Comparison of ENCODE assay signal across 11 cellular contexts in the genomic region with DNA sequence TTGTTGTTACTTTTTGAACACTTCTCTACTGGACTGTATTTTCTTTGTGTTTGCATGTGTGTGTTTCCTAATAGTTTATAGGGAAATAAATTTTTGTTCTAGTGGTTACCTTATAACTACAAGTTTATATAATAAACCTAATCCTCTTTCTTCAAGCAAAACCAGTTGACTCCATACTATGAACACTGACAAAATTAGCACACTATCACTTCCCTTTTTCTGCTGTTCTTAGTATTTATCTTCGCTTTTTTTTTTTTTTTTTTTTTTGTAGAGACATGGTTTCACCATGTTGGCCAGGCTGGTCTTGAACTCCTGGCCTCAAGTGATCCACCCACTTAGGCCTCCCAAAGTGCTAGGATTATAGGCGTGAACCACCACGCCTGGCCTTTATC. TPM values are rescaled to one million over a fixed set of nuclear protein-coding genes. Genes with fewer than 3 reads are reported as not detected.
DNase-seq lines count a peak whose midpoint lies in the region; ATAC-seq and TF ChIP-seq lines count a peak whose summit lies in the region.
"Had no signal": no experiment of that assay in that cellular context is flagged by ENCODE, and none has a peak within 500 bp of the region (broad histone marks: within the 10 kb centered on the region; RNA-seq: fewer than 3 reads in every experiment).

No MANE protein-coding gene starts in this region.

- no peak overlapping the region for H2AK5ac ChIP-seq in IMR-90 (ENCODE audit: low read depth, low read length)

- no peaks in the 10 kb centered on the region for H3K36me3 ChIP-seq in IMR-90 (ENCODE audit: control insufficient read depth, insufficient read depth, low read length)
- H3K36me3 ChIP-seq in thoracic aorta: no peaks in the 10 kb centered on the region

- POLR2A ChIA-PET in IMR-90 (lab: Charles Lee; ENCODE audit: unreplicated experiment): interaction anchor here (0.6 kb wide), 1 partner anchor 37 kb away, joined by 4 read pairs; no protein-coding TSS in a partner anchor

- H3K36me3 Mint-ChIP-seq in brain: no peaks in the 10 kb centered on the region

- H4K20me1 ChIP-seq in IMR-90 (ENCODE audit: insufficient read depth, low read length): no peaks in the 10 kb centered on the region

- no peak for TF ChIP-seq RAD21 in IMR-90 (IDR thresholded peaks at IDR 0.05; ENCODE audit: low read length)

- peak overlapping the region; percentile 52 to 87; a peak in 2 of 4 replicates for H4K8ac ChIP-seq in IMR-90 (ENCODE audit: low read depth in 2 of 2, low read length in 2 of 2)

- peak; percentile 20 for ATAC-seq in Right ventricle myocardium inferior
- ATAC-seq in left ventricle myocardium superior: no peak
- no peak for ATAC-seq in IMR-90 (ENCODE audit: low read depth)
- no peak for ATAC-seq in thoracic aorta (ENCODE audit: insufficient number of reproducible peaks, low FRiP score, low read depth)

- no peak overlapping the region for H3K18ac ChIP-seq in IMR-90 (ENCODE audit: low read depth, low read length)

- H3K4ac ChIP-seq in IMR-90 (ENCODE audit: low read depth, low read length): no peak overlapping the region

- peak overlapping the region; percentile 25; the same call in 1 of the 2 replicates for H3K27ac ChIP-seq in IMR-90 (ENCODE audit: insufficient read depth, low read length)
- H3K27ac ChIP-seq in thoracic aorta: peak overlapping the region; percentile 39 to 58
- H3K27ac ChIP-seq: C4-2B had no signal

- H3K27me3 ChIP-seq in IMR-90 (ENCODE audit: control insufficient read depth, insufficient read depth, low read length) (no peaks in the 10 kb centered on the region), thoracic aorta (replicated peaks; ENCODE audit: insufficient read depth) (no peaks in the 10 kb centered on the region)

- no peak overlapping the region for H3K56ac ChIP-seq in IMR-90 (ENCODE audit: extremely low read depth, insufficient read depth, low read length)

- CTCF ChIA-PET in IMR-90 (lab: Yijun Ruan, JAX): no interaction called here

- H3K27me3 Mint-ChIP-seq in brain: peaks cover 8% of the 10 kb centered on the region

- H2AK9ac ChIP-seq in IMR-90 (replicated peaks; ENCODE audit: low read depth, low read length, poor library complexity): no peak overlapping the region

- DNase-seq in Right ventricle myocardium inferior (ENCODE audit: missing footprints): no peak
- no peak for DNase-seq in left ventricle myocardium superior
- no peak for DNase-seq in IMR-90
- DNase-seq in thoracic aorta (ENCODE audit: low spot score): no peak
- no peak for DNase-seq in ureter (ENCODE audit: low spot score)
- no peak for DNase-seq in stimulated activated naive CD4-positive, alpha-beta T cell (lab: John Stamatoyannopoulos, UW)
- DNase-seq in NCI-H226: no peak

- no peak overlapping the region for H3K4me3 Mint-ChIP-seq in brain

- dilution Hi-C loops in IMR-90 (cut with HindIII; ENCODE audit: low sequenced_read_pairs, unreplicated experiment): no loop called here

- H3K9ac ChIP-seq in IMR-90 (ENCODE audit: low read depth, low read length): no peak overlapping the region

- H3K9me3 ChIP-seq in IMR-90 (ENCODE audit: control insufficient read depth, insufficient read depth, low read length) (no peaks in the 10 kb centered on the region), thoracic aorta (no peaks in the 10 kb centered on the region)

- no TSS peak for BruUV-seq in IMR-90 (replicated peaks; lab: Mats Ljungman, UMichigan)

- no peak for TF ChIP-seq CTCF in IMR-90 (conservative IDR thresholded peaks at IDR 0.05; ENCODE audit: low read depth, low read length)
- TF ChIP-seq CTCF in brain (conservative IDR thresholded peaks at IDR 0.05): no peak
- TF ChIP-seq CTCF in thoracic aorta (IDR thresholded peaks at IDR 0.05): no peak

- H3K14ac ChIP-seq in IMR-90 (replicated peaks; ENCODE audit: low read depth, low read length): no peak overlapping the region

- H2AFZ ChIP-seq in IMR-90 (replicated peaks; ENCODE audit: low read length, poor library complexity): no peak overlapping the region

- H3K4me3 ChIP-seq in IMR-90 (ENCODE audit: insufficient read depth, low read depth, low read length): no peak overlapping the region
- H3K4me3 ChIP-seq in thoracic aorta: no peak overlapping the region

- 0 out of 2 replicates have a peak overlapping the region, but pooled peaks have one; percentile 12 for H2BK120ac ChIP-seq in IMR-90 (ENCODE audit: low read depth, low read length)

- peaks cover 7% of the 10 kb centered on the region for H3K9me1 ChIP-seq in IMR-90 (ENCODE audit: insufficient read depth, low read length)

- H3K23ac ChIP-seq in IMR-90 (ENCODE audit: low read depth, low read length): no peak overlapping the region

- H4K91ac ChIP-seq in IMR-90 (ENCODE audit: insufficient read depth, low read depth, low read length): no peak overlapping the region; the same call in 1 of the 2 replicates

- H2BK20ac ChIP-seq in IMR-90 (ENCODE audit: low read depth, low read length): 0 out of 2 replicates have a peak overlapping the region, but pooled peaks have one; percentile 28

- no peaks in the 10 kb centered on the region for H3K9me3 Mint-ChIP-seq in brain

- H3K4me1 ChIP-seq in IMR-90 (ENCODE audit: control insufficient read depth, insufficient read depth, low read length) (peaks cover 3% of the 10 kb centered on the region), thoracic aorta (ENCODE audit: control insufficient read depth in 1 of 2, low read depth in 2 of 2) (peaks cover 0 to 9% of the 10 kb centered on the region in 2 donors)

- H3K79me1 ChIP-seq in IMR-90 (ENCODE audit: low read depth in 1 of 2, low read length in 2 of 2): no peaks in the 10 kb centered on the region; a peak in 1 of 4 replicates

- WGBS in IMR-90 (ENCODE audit: extremely low coverage in 2 of 2, insufficient read length in 1 of 2), 2 experiments: no CpG with 5 or more reads among the region's 3 CpGs

- H2BK15ac ChIP-seq in IMR-90 (ENCODE audit: low read depth, low read length): no peak overlapping the region

- intact Hi-C loops in Right ventricle myocardium inferior (cut with DNase I): no loop called here
- intact Hi-C loops in left ventricle myocardium superior (cut with micrococcal nuclease): no loop called here
- intact Hi-C loops in IMR-90 (cut with micrococcal nuclease): loop anchor here (1.0 kb wide), 1 partner anchor 23 kb away; no protein-coding TSS in a partner anchor

- no peak for TF ChIP-seq POLR2A in IMR-90 (IDR thresholded peaks at IDR 0.05; ENCODE audit: low read depth, low read length)

- no peak overlapping the region for H4K5ac ChIP-seq in IMR-90 (ENCODE audit: low read depth, low read length)

- peak overlapping the region in 3 of 5 experiments; percentile 59 to 86 (median 83) for H3K27ac Mint-ChIP-seq in brain

- in situ Hi-C loops in IMR-90 (cut with MboI; ENCODE audit: low sequenced_read_pairs): no loop called here

- H3K4me2 ChIP-seq in IMR-90 (ENCODE audit: low read depth, low read length): peak overlapping the region; percentile 82; the same call in 1 of the 2 replicates

- peak overlapping the region; percentile 99 for H2BK5ac ChIP-seq in IMR-90 (ENCODE audit: low read depth, low read length, poor library complexity, severe bottlenecking)

- peaks cover 11% of the 10 kb centered on the region for H3K4me1 Mint-ChIP-seq in brain

TF ChIP-seq in IMR-90, 13 proteins besides CTCF, POLR2A, EP300 and RAD21 (continues in another document):
- no peak for TF ChIP-seq CHD1 (IDR thresholded peaks at IDR 0.05; ENCODE audit: low read depth, low read length)
- no peak for TF ChIP-seq MXI1 (IDR thresholded peaks at IDR 0.05; ENCODE audit: borderline replicate concordance, low read depth, low read length)
- TF ChIP-seq SMC3 (IDR thresholded peaks at IDR 0.05; ENCODE audit: low read depth, low read length): no peak
- TF ChIP-seq, protein P1, sequence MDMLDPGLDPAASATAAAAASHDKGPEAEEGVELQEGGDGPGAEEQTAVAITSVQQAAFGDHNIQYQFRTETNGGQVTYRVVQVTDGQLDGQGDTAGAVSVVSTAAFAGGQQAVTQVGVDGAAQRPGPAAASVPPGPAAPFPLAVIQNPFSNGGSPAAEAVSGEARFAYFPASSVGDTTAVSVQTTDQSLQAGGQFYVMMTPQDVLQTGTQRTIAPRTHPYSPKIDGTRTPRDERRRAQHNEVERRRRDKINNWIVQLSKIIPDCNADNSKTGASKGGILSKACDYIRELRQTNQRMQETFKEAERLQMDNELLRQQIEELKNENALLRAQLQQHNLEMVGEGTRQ (IDR thresholded peaks at IDR 0.05; ENCODE audit: low read depth, low read length): no peak
- TF ChIP-seq BHLHE40 (IDR thresholded peaks at IDR 0.05; ENCODE audit: low read depth, low read length): no peak
- no peak for TF ChIP-seq NFE2L2 (IDR thresholded peaks at IDR 0.05; ENCODE audit: low read depth, low read length)

RNA-seq across cellular contexts. Expression of a gene that starts 25.0 kb away (rescaled TPM):
- 43.2 TPM for total RNA-seq in Right ventricle myocardium inferior
- 41.4 TPM for total RNA-seq in left ventricle myocardium superior
- total RNA-seq in IMR-90 (2012; rRNA removed): 50.7 and 65.3 TPM in 2 replicates
- 37.4 and 47.5 TPM in 2 replicates for polyA plus RNA-seq in IMR-90 (2012; rRNA removed)
- 13.9 and 19.9 TPM in 2 replicates for polyA plus RNA-seq in IMR-90 (2012; cell fraction: cytosol; rRNA removed)
- polyA plus RNA-seq in IMR-90 (2012; cell fraction: nucleus; rRNA removed; ENCODE audit: low replicate concordance): 15.9 and 35.5 TPM in 2 replicates
- polyA plus RNA-seq in brain (ENCODE audit: insufficient read depth, low read depth, low replicate concordance): 67.5 TPM
- total RNA-seq in thoracic aorta: 10 to 100 TPM; 37.6 to 72.2 TPM
- total RNA-seq in ureter: 111 TPM

RNA-seq across cellular contexts. Expression of a gene that starts 30.8 kb away (rescaled TPM):
- total RNA-seq in Right ventricle myocardium inferior (8.1 TPM), left ventricle myocardium superior (8.3 TPM), IMR-90 (2012; rRNA removed) (19.7 and 33.1 TPM in 2 replicates), thoracic aorta (1 to 10 TPM; 5.4 to 6.8 TPM), ureter (67.5 TPM)
- polyA plus RNA-seq in IMR-90 (2012; rRNA removed) (21.1 and 22.2 TPM in 2 replicates), brain (ENCODE audit: insufficient read depth, low read depth, low replicate concordance) (25.0 TPM)
- polyA plus RNA-seq in IMR-90 (2012; cell fraction: cytosol; rRNA removed): 9.6 and 10.8 TPM in 2 replicates
- 7.2 and 11.2 TPM in 2 replicates for polyA plus RNA-seq in IMR-90 (2012; cell fraction: nucleus; rRNA removed; ENCODE audit: low replicate concordance)

RNA-seq across cellular contexts. Expression of a gene that starts 54.8 kb away (rescaled TPM):
- not detected for total RNA-seq in Right ventricle myocardium inferior
- not detected for total RNA-seq in left ventricle myocardium superior
- total RNA-seq in IMR-90 (2012; rRNA removed): not detected in 2 replicates
- polyA plus RNA-seq in IMR-90 (2012; rRNA removed): not detected in 2 replicates
- not detected in 2 replicates for polyA plus RNA-seq in IMR-90 (2012; cell fraction: cytosol; rRNA removed)
- not detected in 2 replicates for polyA plus RNA-seq in IMR-90 (2012; cell fraction: nucleus; rRNA removed; ENCODE audit: low replicate concordance)
- not detected for polyA plus RNA-seq in brain (ENCODE audit: insufficient read depth, low read depth, low replicate concordance)
- not detected for total RNA-seq in thoracic aorta
- not detected for total RNA-seq in ureter
- total RNA-seq: H1, NCI-H460 had no signal
- polyA plus RNA-seq: H1 had no signal
